In the genomic region with DNA sequence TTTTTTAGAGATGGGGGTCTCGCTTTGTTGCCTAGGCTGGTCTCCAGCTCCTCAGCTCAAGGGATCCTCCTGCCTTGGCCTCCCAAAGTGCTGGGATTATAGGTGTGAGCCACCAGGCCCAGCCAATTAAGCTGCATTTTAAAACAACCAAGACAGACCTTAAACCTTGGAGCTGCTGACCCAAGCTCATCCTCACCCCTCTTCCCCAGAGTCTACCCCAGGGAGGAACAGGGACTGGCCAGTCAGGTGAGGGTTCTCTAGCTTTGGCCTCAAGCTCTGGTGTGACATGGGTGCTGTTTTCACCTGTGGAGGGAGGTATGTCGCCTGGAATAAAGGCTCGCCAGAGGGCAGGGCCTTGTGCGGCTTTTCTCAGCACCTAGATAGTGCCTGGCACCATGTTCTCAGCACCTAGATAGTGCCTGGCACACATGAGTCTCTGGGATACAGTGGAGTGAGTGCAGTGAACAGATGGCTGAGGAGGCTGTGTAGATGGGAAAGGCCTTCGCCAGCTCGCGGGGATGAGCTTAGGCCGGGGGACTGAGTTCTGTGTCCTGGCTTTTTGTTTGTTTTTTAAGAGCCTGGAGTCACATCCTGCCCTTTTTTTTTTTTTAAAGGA, we compare ENCODE assay signal across 9 cellular contexts. TPM values are rescaled to one million over a fixed set of nuclear protein-coding genes. Genes with fewer than 3 reads are reported as not detected.
DNase-seq lines count a peak whose midpoint lies in the region; ATAC-seq and TF ChIP-seq lines count a peak whose summit lies in the region.
"Had no signal": no experiment of that assay in that cellular context is flagged by ENCODE, and none has a peak within 500 bp of the region (broad histone marks: within the 10 kb centered on the region; RNA-seq: fewer than 3 reads in every experiment).

No MANE protein-coding gene starts in this region.

- no peak overlapping the region for H3K9ac ChIP-seq in HUES48 (ENCODE audit: low read depth, low read length)

- in situ Hi-C loops in Caki2 (cut with HindIII; ENCODE audit: low pct_unique_long_range_greater_than_20kb, low sequenced_read_pairs) = no loop called here

- ATAC-seq in HG03442 (IDR thresholded peaks at IDR 0.05; ENCODE audit: unreplicated experiment) (no peak), HG03571 (IDR thresholded peaks at IDR 0.05; ENCODE audit: unreplicated experiment) (no peak), HG03139 (IDR thresholded peaks at IDR 0.05; ENCODE audit: unreplicated experiment) (no peak)

- peak; percentile 33 for DNase-seq in Caki2 (ENCODE audit: low read depth)
- DNase-seq in adrenal gland = peak in 1 of 7 donors; percentile 32
- no peak for DNase-seq in nephron progenitor cell
- no peak for DNase-seq in effector CD8-positive, alpha-beta T cell (lab: John Stamatoyannopoulos, UW)

- TF ChIP-seq CTCF in adrenal gland (IDR thresholded peaks at IDR 0.05) (no peak), nephron progenitor cell (IDR thresholded peaks at IDR 0.05) (no peak)

- H3K27ac ChIP-seq in HUES48 (ENCODE audit: low read depth, low read length) (peak overlapping the region; percentile 27), adrenal gland (peak overlapping the region in 4 of 5 donors; percentile 48 to 96 (median 57))

- peaks cover 11% of the 10 kb centered on the region for H3K4me1 Mint-ChIP-seq in nephron progenitor cell

- H3K27ac Mint-ChIP-seq in nephron progenitor cell = peak overlapping the region; percentile 94
- H3K27ac Mint-ChIP-seq: T-helper 1 cell treated with Interleukin-12 subunit alpha and Interleukin-12 subunit beta and Interleukin-4 antibody, amounts not matched to agents 30 μg/mL and 1 μg/mL, for 36 hours had no signal

- no peak for TF ChIP-seq POLR2A in adrenal gland (IDR thresholded peaks at IDR 0.05)

- no peaks in the 10 kb centered on the region for H3K9me3 Mint-ChIP-seq in nephron progenitor cell
- H3K9me3 Mint-ChIP-seq: T-helper 1 cell treated with Interleukin-12 subunit alpha and Interleukin-12 subunit beta and Interleukin-4 antibody, amounts not matched to agents 30 μg/mL and 1 μg/mL, for 36 hours had no signal

- H3K9me3 ChIP-seq in HUES48 (ENCODE audit: control insufficient read depth, insufficient read depth, low read length) = no peaks in the 10 kb centered on the region
- no peaks in the 10 kb centered on the region for H3K9me3 ChIP-seq in adrenal gland (replicated peaks in 1 of 3)

- H3K27me3 Mint-ChIP-seq in nephron progenitor cell (ENCODE audit: low read depth, poor library complexity) = peaks cover 6% of the 10 kb centered on the region

- H3K4me1 ChIP-seq in HUES48 (ENCODE audit: control insufficient read depth, insufficient read depth, low read length) = no peaks in the 10 kb centered on the region
- H3K4me1 ChIP-seq in adrenal gland (replicated peaks in 1 of 2) = peaks cover 29 to 73% of the 10 kb centered on the region in 2 donors

- H3K4me3 Mint-ChIP-seq in nephron progenitor cell = no peak overlapping the region
- H3K4me3 Mint-ChIP-seq: T-helper 1 cell treated with Interleukin-12 subunit alpha and Interleukin-12 subunit beta and Interleukin-4 antibody, amounts not matched to agents 30 μg/mL and 1 μg/mL, for 36 hours had no signal

- H3K27me3 ChIP-seq in HUES48 (ENCODE audit: control insufficient read depth, insufficient read depth, low read length) = no peaks in the 10 kb centered on the region
- no peaks in the 10 kb centered on the region for H3K27me3 ChIP-seq in adrenal gland

- intact Hi-C loops in adrenal gland (cut with DNase I) = no loop called here

- WGBS in adrenal gland, 4 donors = 58 to 79% (median 70%) methylated on average over 7 to 8 of the region's 8 CpGs

- H3K36me3 ChIP-seq in HUES48 (ENCODE audit: control insufficient read depth, insufficient read depth, low read length) = peaks cover 50% of the 10 kb centered on the region
- peaks cover 0 to 49% of the 10 kb centered on the region in 2 donors for H3K36me3 ChIP-seq in adrenal gland (replicated peaks in 1 of 2)

- H3K4me3 ChIP-seq in HUES48 (ENCODE audit: low read depth, low read length) = no peak overlapping the region
- no peak overlapping the region for H3K4me3 ChIP-seq in adrenal gland

- H3K36me3 Mint-ChIP-seq in nephron progenitor cell (ENCODE audit: low read depth) = peaks cover 31% of the 10 kb centered on the region

RNA-seq across cellular contexts. Expression of a gene that starts 7.4 kb away (rescaled TPM):
- total RNA-seq in Caki2 (2014; rRNA removed; shearing (Covaris generic); ENCODE audit: low replicate concordance) = 38.3 and 51.9 TPM in 2 replicates
- total RNA-seq in adrenal gland = 100 to 1,000 TPM in 6 of 8 donors, 10 to 100 TPM in 2; 81.8 to 238 (median 117) TPM
- 100 to 1,000 TPM in 2 of 3 donors, 10 to 100 TPM in 1; 64.0 to 202 (median 166) TPM for polyA plus RNA-seq in adrenal gland

RNA-seq across cellular contexts. Expression of a gene that starts 9.5 kb away (rescaled TPM):
- 76.5 and 99.2 TPM in 2 replicates for total RNA-seq in Caki2 (2014; rRNA removed; shearing (Covaris generic); ENCODE audit: low replicate concordance)
- 100 to 1,000 TPM in 5 of 8 donors, 10 to 100 TPM in 3; 58.7 to 359 (median 120) TPM for total RNA-seq in adrenal gland
- 100 to 1,000 TPM in 2 of 3 donors, 10 to 100 TPM in 1; 59.6 to 176 (median 144) TPM for polyA plus RNA-seq in adrenal gland

RNA-seq across cellular contexts. Expression of a gene that starts 14.7 kb away (rescaled TPM):
- not detected in 2 replicates for total RNA-seq in Caki2 (2014; rRNA removed; shearing (Covaris generic); ENCODE audit: low replicate concordance)
- total RNA-seq in adrenal gland = 10 to 100 TPM in 4 of 8 donors, 1 to 10 TPM in 4; 4.4 to 14.2 (median 10.3) TPM
- polyA plus RNA-seq in adrenal gland = 10 to 100 TPM in 2 of 3 donors, 1 to 10 TPM in 1; 2.1 to 27.1 (median 19.1) TPM

RNA-seq across cellular contexts. Expression of a gene that starts 58.1 kb away (rescaled TPM):
- total RNA-seq in Caki2 (2014; rRNA removed; shearing (Covaris generic); ENCODE audit: low replicate concordance) = 2.3 and 2.6 TPM in 2 replicates
- 10 to 100 TPM; 10.8 to 30.6 (median 18.5) TPM for total RNA-seq in adrenal gland
- 10 to 100 TPM in 2 of 3 donors, 1 to 10 TPM in 1; 4.3 to 16.9 (median 14.6) TPM for polyA plus RNA-seq in adrenal gland
